In genomic region chr5:32020971-32021370, GRCh38 we compare ENCODE assay signal across 15 cellular contexts.
DNase-seq lines count a peak whose midpoint lies in the region; ATAC-seq lines count a peak whose summit lies in the region.
"Had no signal": no experiment of that assay in that cellular context is flagged by ENCODE, and none has a peak within 500 bp of the region (broad histone marks: within the 10 kb centered on the region; RNA-seq: fewer than 3 reads in every experiment).

No MANE protein-coding gene starts in this region.

- no peak overlapping the region for H3K27ac Mint-ChIP-seq in activated CD4-positive, alpha-beta T cell treated with anti-CD3 and anti-CD28 coated beads for 36 hours
- H3K27ac Mint-ChIP-seq in CD4-positive, alpha-beta memory T cell, result peak overlapping the region in 4 of 7 donors; percentile 27 to 96 (median 86)
- no peak overlapping the region for H3K27ac Mint-ChIP-seq in activated T-helper 1 cell treated with anti-CD3 and anti-CD28 coated beads, Interleukin-12 subunit alpha, Interleukin-12 subunit beta, Interleukin-2, Interleukin-4 antibody, amounts not matched to agents 30 ng/mL and 10 ng/mL and 1 ng/mL, durations not matched to agents 14 hours and 24 hours and 36 hours
- peak overlapping the region in 9 of 10 donors; percentile 70 to 96 (median 91) for H3K27ac Mint-ChIP-seq in naive thymus-derived CD8-positive, alpha-beta T cell

- intact Hi-C loops in activated CD4-positive, alpha-beta T cell treated with anti-CD3 and anti-CD28 coated beads for 36 hours (cut with DNase I, micrococcal nuclease), result loop anchor here in 1 of 2 experiments (1.0 kb wide), 1 partner anchor 12 kb away; no protein-coding TSS in a partner anchor
- intact Hi-C loops in CD4-positive, alpha-beta memory T cell (cut with micrococcal nuclease), result no loop called here
- intact Hi-C loops in activated T-helper 1 cell treated with anti-CD3 and anti-CD28 coated beads, Interleukin-12 subunit alpha, Interleukin-12 subunit beta, Interleukin-2, Interleukin-4 antibody, amounts not matched to agents 30 ng/mL and 10 ng/mL and 1 ng/mL, durations not matched to agents 14 hours and 24 hours and 36 hours (cut with micrococcal nuclease), result no loop called here

- H3K27ac ChIP-seq in CD4-positive, alpha-beta memory T cell (ENCODE audit: low read depth, low read length), result no peak overlapping the region
- H3K27ac ChIP-seq: adrenal gland had no signal

- H3K36me3 ChIP-seq in CD4-positive, alpha-beta memory T cell (ENCODE audit: insufficient read depth, low read length), result no peaks in the 10 kb centered on the region
- H3K36me3 ChIP-seq: adrenal gland, BE2C had no signal

- POLR2A ChIA-PET in activated CD4-positive, alpha-beta T cell treated with anti-CD3 and anti-CD28 coated beads for 36 hours (lab: Charles Lee), result no interaction called here
- POLR2A ChIA-PET in CD4-positive, alpha-beta memory T cell (lab: Charles Lee; ENCODE audit: partially characterized antibody), result no interaction called here
- POLR2A ChIA-PET in naive thymus-derived CD8-positive, alpha-beta T cell (lab: Charles Lee), result interaction anchor here (0.7 kb wide), 1 partner anchor 103 kb away, joined by 3 read pairs; no protein-coding TSS in a partner anchor

- no peak overlapping the region for H3K4me3 ChIP-seq in CD4-positive, alpha-beta memory T cell (ENCODE audit: low read length in 2 of 2)

- H3K9me3 ChIP-seq in CD4-positive, alpha-beta memory T cell (ENCODE audit: control insufficient read depth in 1 of 2, low read length in 2 of 2), result no peaks in the 10 kb centered on the region
- H3K9me3 ChIP-seq: adrenal gland, BE2C had no signal

- H3K9me3 Mint-ChIP-seq in activated CD4-positive, alpha-beta T cell treated with anti-CD3 and anti-CD28 coated beads for 36 hours (ENCODE audit: low read depth), result no peaks in the 10 kb centered on the region
- no peaks in the 10 kb centered on the region for H3K9me3 Mint-ChIP-seq in CD4-positive, alpha-beta memory T cell
- no peaks in the 10 kb centered on the region for H3K9me3 Mint-ChIP-seq in activated T-helper 1 cell treated with anti-CD3 and anti-CD28 coated beads, Interleukin-12 subunit alpha, Interleukin-12 subunit beta, Interleukin-2, Interleukin-4 antibody, amounts not matched to agents 30 ng/mL and 10 ng/mL and 1 ng/mL, durations not matched to agents 14 hours and 24 hours and 36 hours
- H3K9me3 Mint-ChIP-seq in naive thymus-derived CD8-positive, alpha-beta T cell, result peaks cover 0 to 1% (median 0%) of the 10 kb centered on the region in 9 donors

- H3K4me1 Mint-ChIP-seq in activated CD4-positive, alpha-beta T cell treated with anti-CD3 and anti-CD28 coated beads for 36 hours, result peaks cover 15% of the 10 kb centered on the region
- H3K4me1 Mint-ChIP-seq in CD4-positive, alpha-beta memory T cell, result peaks cover 0 to 5% (median 2%) of the 10 kb centered on the region in 4 donors
- peaks cover 18% of the 10 kb centered on the region for H3K4me1 Mint-ChIP-seq in activated T-helper 1 cell treated with anti-CD3 and anti-CD28 coated beads, Interleukin-12 subunit alpha, Interleukin-12 subunit beta, Interleukin-2, Interleukin-4 antibody, amounts not matched to agents 30 ng/mL and 10 ng/mL and 1 ng/mL, durations not matched to agents 14 hours and 24 hours and 36 hours (ENCODE audit: low read depth)
- peaks cover 9 to 34% (median 20%) of the 10 kb centered on the region in 4 donors for H3K4me1 Mint-ChIP-seq in naive thymus-derived CD8-positive, alpha-beta T cell

- H3K4me1 ChIP-seq in CD4-positive, alpha-beta memory T cell (ENCODE audit: insufficient read depth, low read length), result no peaks in the 10 kb centered on the region

- H3K27me3 Mint-ChIP-seq in activated CD4-positive, alpha-beta T cell treated with anti-CD3 and anti-CD28 coated beads for 36 hours, result no peaks in the 10 kb centered on the region
- peaks cover 0 to 3% of the 10 kb centered on the region in 2 donors for H3K27me3 Mint-ChIP-seq in CD4-positive, alpha-beta memory T cell
- peaks cover under 1% of the 10 kb centered on the region for H3K27me3 Mint-ChIP-seq in activated T-helper 1 cell treated with anti-CD3 and anti-CD28 coated beads, Interleukin-12 subunit alpha, Interleukin-12 subunit beta, Interleukin-2, Interleukin-4 antibody, amounts not matched to agents 30 ng/mL and 10 ng/mL and 1 ng/mL, durations not matched to agents 14 hours and 24 hours and 36 hours (ENCODE audit: insufficient read depth)
- no peaks in the 10 kb centered on the region for H3K27me3 Mint-ChIP-seq in naive thymus-derived CD8-positive, alpha-beta T cell

- DNase-seq in activated CD4-positive, alpha-beta T cell treated with anti-CD3 and anti-CD28 coated beads for 36 hours, result no peak
- DNase-seq in activated CD4-positive, alpha-beta T cell treated with anti-CD3 and anti-CD28 coated beads, Interleukin-2, amount 50 U/mL, for 48 hours, result no peak
- DNase-seq in CD4-positive, alpha-beta memory T cell, result no peak
- DNase-seq in activated T-helper 1 cell treated with anti-CD3 and anti-CD28 coated beads, Interleukin-12 subunit alpha, Interleukin-12 subunit beta, Interleukin-2, Interleukin-4 antibody, amounts not matched to agents 30 ng/mL and 10 ng/mL and 1 ng/mL, durations not matched to agents 14 hours and 24 hours and 36 hours (ENCODE audit: low spot score), result no peak
- DNase-seq in naive thymus-derived CD8-positive, alpha-beta T cell, result no peak
- no peak for DNase-seq in pons (ENCODE audit: low spot score)
- DNase-seq in iPS-NIHi11 (ENCODE audit: low spot score), result no peak
- DNase-seq: activated CD4-positive, alpha-beta T cell treated with anti-CD3 and anti-CD28 coated beads for 4 hours; adrenal gland; BE2C; NCI-H1417; NCI-H524; stimulated activated CD4-positive, alpha-beta T cell treated with anti-CD3 and anti-CD28 coated beads, Interleukin-4, amount 100 ng/mL, for 4 hours had no signal

- no peaks in the 10 kb centered on the region for H3K27me3 ChIP-seq in CD4-positive, alpha-beta memory T cell (ENCODE audit: insufficient read depth, low read length)
- H3K27me3 ChIP-seq: adrenal gland, BE2C had no signal

- ATAC-seq in activated CD4-positive, alpha-beta T cell treated with anti-CD3 and anti-CD28 coated beads for 36 hours, result no peak
- no peak for ATAC-seq in naive thymus-derived CD8-positive, alpha-beta T cell
- no peak for ATAC-seq in HG03342 (IDR thresholded peaks at IDR 0.05; ENCODE audit: unreplicated experiment)
- ATAC-seq: HCT116 had no signal

- no peaks in the 10 kb centered on the region for H3K36me3 Mint-ChIP-seq in activated CD4-positive, alpha-beta T cell treated with anti-CD3 and anti-CD28 coated beads for 36 hours (ENCODE audit: low read depth)
- no peaks in the 10 kb centered on the region for H3K36me3 Mint-ChIP-seq in CD4-positive, alpha-beta memory T cell
- H3K36me3 Mint-ChIP-seq in activated T-helper 1 cell treated with anti-CD3 and anti-CD28 coated beads, Interleukin-12 subunit alpha, Interleukin-12 subunit beta, Interleukin-2, Interleukin-4 antibody, amounts not matched to agents 30 ng/mL and 10 ng/mL and 1 ng/mL, durations not matched to agents 14 hours and 24 hours and 36 hours (ENCODE audit: low read depth), result no peaks in the 10 kb centered on the region
- H3K36me3 Mint-ChIP-seq in naive thymus-derived CD8-positive, alpha-beta T cell, result no peaks in the 10 kb centered on the region

- peak overlapping the region; percentile 59 for H3K4me3 Mint-ChIP-seq in activated CD4-positive, alpha-beta T cell treated with anti-CD3 and anti-CD28 coated beads for 36 hours
- peak overlapping the region in 7 of 8 donors; percentile 61 to 83 (median 74) for H3K4me3 Mint-ChIP-seq in CD4-positive, alpha-beta memory T cell
- peak overlapping the region; percentile 69 for H3K4me3 Mint-ChIP-seq in activated T-helper 1 cell treated with anti-CD3 and anti-CD28 coated beads, Interleukin-12 subunit alpha, Interleukin-12 subunit beta, Interleukin-2, Interleukin-4 antibody, amounts not matched to agents 30 ng/mL and 10 ng/mL and 1 ng/mL, durations not matched to agents 14 hours and 24 hours and 36 hours
- peak overlapping the region in 8 of 10 donors; percentile 58 to 84 (median 76) for H3K4me3 Mint-ChIP-seq in naive thymus-derived CD8-positive, alpha-beta T cell

- CTCF ChIA-PET in activated CD4-positive, alpha-beta T cell treated with anti-CD3 and anti-CD28 coated beads for 36 hours (lab: Charles Lee), result interaction anchor here (1.0 to 1.1 kb wide), 2 partner anchors 11 to 56 kb away, joined by 3 to 4 read pairs; no protein-coding TSS in a partner anchor
- CTCF ChIA-PET in CD4-positive, alpha-beta memory T cell (lab: Charles Lee; ENCODE audit: partially characterized antibody), result interaction anchor here (0.8 kb wide), 1 partner anchor 9 kb away, joined by 4 read pairs; no protein-coding TSS in a partner anchor

Comparison
In these comparisons a context has a peak if more than half of its experiments do, and no peak if none do; other contexts are left out.
1. H3K27ac Mint-ChIP-seq: peak in CD4-positive, alpha-beta memory T cell (4 of 7) and naive thymus-derived CD8-positive, alpha-beta T cell (9 of 10); none in activated CD4-positive, alpha-beta T cell treated with anti-CD3 and anti-CD28 coated beads for 36 hours (single experiment) and activated T-helper 1 cell treated with anti-CD3 and anti-CD28 coated beads, Interleukin-12 subunit alpha, Interleukin-12 subunit beta, Interleukin-2, Interleukin-4 antibody, amounts not matched to agents 30 ng/mL and 10 ng/mL and 1 ng/mL, durations not matched to agents 14 hours and 24 hours and 36 hours (single experiment).
2. Peak in every context shown above with its lines, with median percentiles within 50 percentile points of each other: H3K4me3 Mint-ChIP-seq.